26 cellular contexts compared by ENCODE assay signal in the genomic region with DNA sequence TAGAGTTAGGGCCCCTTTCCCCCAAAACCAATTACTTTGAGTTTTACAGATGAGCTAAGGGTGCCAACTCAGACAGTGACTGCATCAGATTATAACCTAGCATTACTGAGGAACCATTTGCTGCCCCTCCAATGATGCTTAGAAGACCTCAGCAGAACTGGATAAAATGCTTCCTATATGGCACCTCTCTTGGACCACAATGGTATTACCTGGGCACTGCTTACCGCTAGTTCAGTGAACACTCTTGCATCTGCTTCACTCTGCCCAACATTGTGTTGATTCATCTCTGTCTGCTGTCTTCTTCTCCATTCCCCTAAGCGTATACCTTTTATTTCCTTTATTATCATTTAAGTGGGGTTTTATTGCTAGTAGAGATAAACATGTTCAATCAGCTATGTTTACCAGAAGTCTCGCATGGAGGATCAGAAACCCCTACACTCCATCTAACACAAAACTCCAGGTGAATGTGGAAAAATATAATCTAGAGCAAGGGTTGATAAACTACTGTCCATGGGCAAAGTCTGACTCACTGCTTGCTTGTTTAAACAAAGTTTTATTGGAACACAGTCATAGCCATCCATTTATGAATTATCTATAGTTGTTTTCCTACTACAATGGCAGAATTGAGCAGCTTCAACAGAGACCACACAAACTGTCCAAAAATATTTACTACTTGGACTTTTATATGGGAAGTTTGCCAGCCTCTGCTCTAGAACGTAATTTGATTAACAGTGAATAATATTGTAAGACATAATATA.
DNase-seq lines count a peak whose midpoint lies in the region; ATAC-seq and TF ChIP-seq lines count a peak whose summit lies in the region.
"Had no signal": no experiment of that assay in that cellular context is flagged by ENCODE, and none has a peak within 500 bp of the region (broad histone marks: within the 10 kb centered on the region; RNA-seq: fewer than 3 reads in every experiment).

No MANE protein-coding gene starts in this region.

- CTCF ChIA-PET in Calu3 (lab: Charles Lee) (interaction anchor here (0.8 kb wide), 1 partner anchor 175 kb away, joined by 3 read pairs; no protein-coding TSS in a partner anchor), MCF 10A (lab: Yijun Ruan, JAX) (no interaction called here)

- H3K36me3 Mint-ChIP-seq in Calu3 (ENCODE audit: insufficient read depth, unreplicated experiment), result no peaks in the 10 kb centered on the region
- peaks cover 8% of the 10 kb centered on the region for H3K36me3 Mint-ChIP-seq in brain
- no peaks in the 10 kb centered on the region for H3K36me3 Mint-ChIP-seq in MCF 10A (ENCODE audit: insufficient read depth, unreplicated experiment)
- H3K36me3 Mint-ChIP-seq: memory B cell; natural killer cell treated with Interleukin-12 subunit alpha and Interleukin-12 subunit beta and Interleukin-15 and Interleukin-18, amount 100 ng/mL, for 72 hours had no signal

- intact Hi-C loops in Calu3 (cut with micrococcal nuclease; ENCODE audit: unreplicated experiment) (no loop called here), MCF 10A (cut with micrococcal nuclease) (no loop called here)

- peak overlapping the region; percentile 86 for H3K27ac ChIP-seq in mesodermal cell (ENCODE audit: low read depth, low read length, severe bottlenecking)
- H3K27ac ChIP-seq: gastroesophageal sphincter, RWPE1, thyroid gland had no signal

- peaks cover 4% of the 10 kb centered on the region for H3K4me1 ChIP-seq in mesodermal cell (ENCODE audit: control insufficient read depth, insufficient read depth, low read length, poor library complexity, severe bottlenecking)
- H3K4me1 ChIP-seq: gastroesophageal sphincter, thyroid gland had no signal

- no peaks in the 10 kb centered on the region for H3K36me3 ChIP-seq in mesodermal cell (ENCODE audit: control insufficient read depth, insufficient read depth, low read length)
- H3K36me3 ChIP-seq: gastroesophageal sphincter, thyroid gland had no signal

- peaks cover 9% of the 10 kb centered on the region for H3K9me3 ChIP-seq in mesodermal cell (ENCODE audit: control insufficient read depth, low read length)
- H3K9me3 ChIP-seq: thyroid gland had no signal

- no peak overlapping the region for H3K4me3 ChIP-seq in mesodermal cell (ENCODE audit: extremely low read depth, insufficient read depth, low read length, poor library complexity, severe bottlenecking)
- H3K4me3 ChIP-seq: gastroesophageal sphincter, smooth muscle cell, thyroid gland had no signal

- BruUV-seq in Calu3 (replicated peaks; lab: Mats Ljungman, UMichigan), result no TSS peak
- BruUV-seq in MCF 10A (replicated peaks; lab: Mats Ljungman, UMichigan), result no TSS peak

- H3K27me3 Mint-ChIP-seq in Calu3 (ENCODE audit: unreplicated experiment) (no peaks in the 10 kb centered on the region), brain (no peaks in the 10 kb centered on the region), MCF 10A (ENCODE audit: insufficient read depth, unreplicated experiment) (no peaks in the 10 kb centered on the region)
- H3K27me3 Mint-ChIP-seq: CD4-positive, alpha-beta T cell; memory B cell; natural killer cell treated with Interleukin-12 subunit alpha and Interleukin-12 subunit beta and Interleukin-15 and Interleukin-18, amount 100 ng/mL, for 72 hours had no signal

- no peak for DNase-seq in Calu3
- DNase-seq in HuH-7 (ENCODE audit: low spot score), result peak; percentile 2
- no peak for DNase-seq in MCF 10A (ENCODE audit: unreplicated experiment)
- no peak for DNase-seq in SHP77 (lab: John Stamatoyannopoulos, UW)
- no peak for DNase-seq in activated gamma-delta T cell treated with Interleukin-2 at 50 U/mL for 16 hours
- DNase-seq: activated CD4-positive, CD25-positive, alpha-beta regulatory T cell treated with anti-CD3 and anti-CD28 coated beads, Interleukin-2, amount 50 U/mL, for 72 hours; activated naive CD4-positive, alpha-beta T cell treated with anti-CD3 and anti-CD28 coated beads for 36 hours; activated T-cell treated with anti-CD3 and anti-CD28 coated beads, Interleukin-2, amount 50 U/mL, for 4 hours; CD4-positive, alpha-beta T cell; Kasumi-1; NCI-H1105; NCI-H2107; NCI-H510A; NK-92 treated with Interleukin-12 subunit alpha and Interleukin-12 subunit beta, amount 100 ng/mL, for 24 hours; stimulated activated CD4-positive, alpha-beta T cell treated with anti-CD3 and anti-CD28 coated beads, Interleukin-2, amount 100 ng/mL, for 48 hours; stimulated activated naive CD8-positive, alpha-beta T cell treated with anti-CD3 and anti-CD28 coated beads, Interleukin-15, Interleukin-2, amounts not matched to agents 100 U/mL and 50 U/mL, for 24 hours; thyroid gland had no signal

- ATAC-seq in GM21447 (IDR thresholded peaks at IDR 0.05; ENCODE audit: unreplicated experiment), result no peak
- ATAC-seq: activated T-cell treated with anti-CD3 and anti-CD28 coated beads, Interleukin-2, amount 50 U/mL, for 4 hours; esophagus mucosa; gastroesophageal sphincter; natural killer cell treated with Interleukin-12 subunit alpha and Interleukin-12 subunit beta and Interleukin-15 and Interleukin-18, amount 100 ng/mL, for 72 hours; stimulated activated naive CD8-positive, alpha-beta T cell treated with anti-CD3 and anti-CD28 coated beads, Interleukin-15, Interleukin-2, amounts not matched to agents 100 U/mL and 50 U/mL, for 24 hours had no signal

- WGBS in mesodermal cell (ENCODE audit: insufficient coverage in 2 of 2), 2 experiments, result 93 to 100% methylated on average over 1 of the region's 4 CpGs

- H3K9me3 Mint-ChIP-seq in Calu3 (ENCODE audit: low read depth, unreplicated experiment) (peaks cover 6% of the 10 kb centered on the region), brain (peaks cover 5 to 16% (median 7%) of the 10 kb centered on the region in 5 experiments), MCF 10A (ENCODE audit: unreplicated experiment) (peaks cover 6% of the 10 kb centered on the region)
- H3K9me3 Mint-ChIP-seq: activated T-cell treated with anti-CD3 and anti-CD28 coated beads, Interleukin-2, amount 50 U/mL, for 4 hours; CD4-positive, alpha-beta T cell; memory B cell had no signal

- H3K27ac Mint-ChIP-seq in Calu3 (ENCODE audit: unreplicated experiment), result peak overlapping the region; percentile 64
- H3K27ac Mint-ChIP-seq in brain, result peak overlapping the region in 4 of 5 experiments; percentile 92 to 97 (median 94)
- H3K27ac Mint-ChIP-seq in MCF 10A (ENCODE audit: low read depth, unreplicated experiment), result no peak overlapping the region
- H3K27ac Mint-ChIP-seq: activated naive CD4-positive, alpha-beta T cell treated with anti-CD3 and anti-CD28 coated beads for 36 hours; CD4-positive, alpha-beta T cell; memory B cell; natural killer cell treated with Interleukin-12 subunit alpha and Interleukin-12 subunit beta and Interleukin-15 and Interleukin-18, amount 100 ng/mL, for 72 hours had no signal

- TF ChIP-seq CTCF in Calu3 (IDR thresholded peaks at IDR 0.05; ENCODE audit: unreplicated experiment) (no peak), brain (conservative IDR thresholded peaks at IDR 0.05) (no peak), MCF 10A (IDR thresholded peaks at IDR 0.05; ENCODE audit: unreplicated experiment) (no peak)

- peak overlapping the region; percentile 1 for H3K4me3 Mint-ChIP-seq in Calu3 (ENCODE audit: low read depth, unreplicated experiment)
- H3K4me3 Mint-ChIP-seq in brain, result peak overlapping the region in 1 of 5 experiments; percentile 57
- H3K4me3 Mint-ChIP-seq in MCF 10A (ENCODE audit: unreplicated experiment), result no peak overlapping the region
- H3K4me3 Mint-ChIP-seq: activated naive CD4-positive, alpha-beta T cell treated with anti-CD3 and anti-CD28 coated beads for 36 hours; activated T-cell treated with anti-CD3 and anti-CD28 coated beads, Interleukin-2, amount 50 U/mL, for 4 hours; CD4-positive, alpha-beta T cell; memory B cell; natural killer cell treated with Interleukin-12 subunit alpha and Interleukin-12 subunit beta and Interleukin-15 and Interleukin-18, amount 100 ng/mL, for 72 hours had no signal

- POLR2A ChIA-PET in MCF 10A (lab: Yijun Ruan, JAX), result no interaction called here

- peaks cover 26% of the 10 kb centered on the region for H3K4me1 Mint-ChIP-seq in Calu3 (ENCODE audit: low read depth, unreplicated experiment)
- H3K4me1 Mint-ChIP-seq in brain, result peaks cover 32% of the 10 kb centered on the region
- H3K4me1 Mint-ChIP-seq in MCF 10A (ENCODE audit: insufficient read depth, unreplicated experiment), result no peaks in the 10 kb centered on the region
- H3K4me1 Mint-ChIP-seq: memory B cell had no signal
